In genomic region chrX:11329016-11329415, GRCh38 we compare ENCODE assay signal across 30 cellular contexts. TPM values are rescaled to one million over a fixed set of nuclear protein-coding genes. Genes with fewer than 3 reads are reported as not detected.
DNase-seq lines count a peak whose midpoint lies in the region; ATAC-seq, FAIRE-seq and TF ChIP-seq lines count a peak whose summit lies in the region.
"Had no signal": no experiment of that assay in that cellular context is flagged by ENCODE, and none has a peak within 500 bp of the region (broad histone marks: within the 10 kb centered on the region; RNA-seq: fewer than 3 reads in every experiment).

No MANE protein-coding gene starts in this region.

- no peaks in the 10 kb centered on the region for H3K9me2 ChIP-seq in PC-3 (replicated peaks; ENCODE audit: low read length)

- peak; percentile 79 for ATAC-seq in PC-3
- peak; percentile 48 for ATAC-seq in omental fat pad (ENCODE audit: low FRiP score)
- ATAC-seq in GM19035 (IDR thresholded peaks at IDR 0.05; ENCODE audit: unreplicated experiment) = no peak
- ATAC-seq in HG03045 (IDR thresholded peaks at IDR 0.05; ENCODE audit: unreplicated experiment) = no peak
- ATAC-seq: activated CD8-positive, alpha-beta memory T cell treated with anti-CD3 and anti-CD28 coated beads, Interleukin-2, amount 10 ng/mL, durations not matched to agents 7 days and 5 days; HepG2 had no signal

- peak overlapping the region; percentile 20; the same call in 1 of the 2 replicates for H3K9ac ChIP-seq in PC-3 (ENCODE audit: low read length)

- no peak for TF ChIP-seq CTCF in PC-3 (conservative IDR thresholded peaks at IDR 0.05; ENCODE audit: low read depth, low read length)
- no peak for TF ChIP-seq CTCF in omental fat pad (IDR thresholded peaks at IDR 0.05)

- H3K36me3 Mint-ChIP-seq in activated CD4-positive, alpha-beta T cell treated with anti-CD3 and anti-CD28 coated beads, Interleukin-2, amount 10 ng/mL, durations not matched to agents 24 days and 14 days (ENCODE audit: low read depth) = no peaks in the 10 kb centered on the region
- H3K36me3 Mint-ChIP-seq: activated CD8-positive, alpha-beta memory T cell treated with anti-CD3 and anti-CD28 coated beads, Interleukin-2, amount 10 ng/mL, durations not matched to agents 7 days and 5 days; CD4-positive, CD25-positive, alpha-beta regulatory T cell had no signal

- no peak overlapping the region for H3K27ac Mint-ChIP-seq in activated CD4-positive, alpha-beta T cell treated with anti-CD3 and anti-CD28 coated beads, Interleukin-2, amount 10 ng/mL, durations not matched to agents 24 days and 14 days
- H3K27ac Mint-ChIP-seq: activated CD4-positive, alpha-beta T cell treated with anti-CD3 and anti-CD28 coated beads, Interleukin-2, amount 10 ng/mL, durations not matched to agents 7 days and 5 days; activated CD8-positive, alpha-beta memory T cell treated with anti-CD3 and anti-CD28 coated beads, Interleukin-2, amount 10 ng/mL, durations not matched to agents 7 days and 5 days; CD4-positive, CD25-positive, alpha-beta regulatory T cell had no signal

- intact Hi-C loops in PC-3 (cut with micrococcal nuclease) = no loop called here
- intact Hi-C loops in activated CD4-positive, alpha-beta T cell treated with anti-CD3 and anti-CD28 coated beads, Interleukin-2, amount 10 ng/mL, durations not matched to agents 24 days and 14 days (cut with micrococcal nuclease) = no loop called here

- no peaks in the 10 kb centered on the region for H3K27me3 Mint-ChIP-seq in activated CD4-positive, alpha-beta T cell treated with anti-CD3 and anti-CD28 coated beads, Interleukin-2, amount 10 ng/mL, durations not matched to agents 24 days and 14 days
- H3K27me3 Mint-ChIP-seq: activated CD4-positive, alpha-beta T cell treated with anti-CD3 and anti-CD28 coated beads, Interleukin-2, amount 10 ng/mL, durations not matched to agents 7 days and 5 days; activated CD8-positive, alpha-beta memory T cell treated with anti-CD3 and anti-CD28 coated beads, Interleukin-2, amount 10 ng/mL, durations not matched to agents 7 days and 5 days; CD4-positive, CD25-positive, alpha-beta regulatory T cell; central memory CD8-positive, alpha-beta T cell had no signal

- H3K9me3 Mint-ChIP-seq in activated CD4-positive, alpha-beta T cell treated with anti-CD3 and anti-CD28 coated beads, Interleukin-2, amount 10 ng/mL, durations not matched to agents 24 days and 14 days = no peaks in the 10 kb centered on the region
- H3K9me3 Mint-ChIP-seq: activated CD4-positive, alpha-beta T cell treated with anti-CD3 and anti-CD28 coated beads, Interleukin-2, amount 10 ng/mL, durations not matched to agents 7 days and 5 days; central memory CD8-positive, alpha-beta T cell had no signal

- no peaks in the 10 kb centered on the region for H3K36me3 ChIP-seq in PC-3 (ENCODE audit: low read depth, low read length)
- H3K36me3 ChIP-seq: neutrophil, spleen had no signal

- peak overlapping the region; percentile 52 for H3K4me2 ChIP-seq in PC-3 (ENCODE audit: low read length)

- peaks cover 13% of the 10 kb centered on the region for H3K4me1 ChIP-seq in PC-3 (ENCODE audit: insufficient read depth, low read length)
- H3K4me1 ChIP-seq: spleen had no signal

- no peaks in the 10 kb centered on the region for H3K4me1 Mint-ChIP-seq in activated CD4-positive, alpha-beta T cell treated with anti-CD3 and anti-CD28 coated beads, Interleukin-2, amount 10 ng/mL, durations not matched to agents 24 days and 14 days
- H3K4me1 Mint-ChIP-seq: activated CD4-positive, alpha-beta T cell treated with anti-CD3 and anti-CD28 coated beads, Interleukin-2, amount 10 ng/mL, durations not matched to agents 7 days and 5 days; activated CD8-positive, alpha-beta memory T cell treated with anti-CD3 and anti-CD28 coated beads, Interleukin-2, amount 10 ng/mL, durations not matched to agents 7 days and 5 days; CD4-positive, CD25-positive, alpha-beta regulatory T cell; central memory CD8-positive, alpha-beta T cell had no signal

- POLR2A ChIA-PET in PC-3 (lab: Charles Lee; ENCODE audit: unreplicated experiment) = no interaction called here

- H3K9me3 ChIP-seq in PC-3 (ENCODE audit: low read length) = no peaks in the 10 kb centered on the region
- H3K9me3 ChIP-seq: neutrophil had no signal

- H3F3A ChIP-seq in PC-3 (ENCODE audit: low read length, unreplicated experiment) = no peaks in the 10 kb centered on the region

- no peaks in the 10 kb centered on the region for H3K79me2 ChIP-seq in PC-3 (ENCODE audit: low read length)

- no peaks in the 10 kb centered on the region for H4K20me1 ChIP-seq in PC-3 (ENCODE audit: low read length)

- no peak overlapping the region for H2AFZ ChIP-seq in PC-3 (ENCODE audit: low read length)

- no peak overlapping the region for H3K4me3 ChIP-seq in PC-3 (ENCODE audit: low read length)
- H3K4me3 ChIP-seq: spleen had no signal

- no TSS peak for BruUV-seq in PC-3 (replicated peaks; lab: Mats Ljungman, UMichigan)

- H3K27me3 ChIP-seq in PC-3 (ENCODE audit: low read length) = no peaks in the 10 kb centered on the region
- H3K27me3 ChIP-seq: neutrophil, spleen had no signal

- CTCF ChIA-PET in PC-3 (lab: Charles Lee) = interaction anchor here (0.5 kb wide), 1 partner anchor 187 kb away, joined by 4 read pairs; no protein-coding TSS in a partner anchor

- peak overlapping the region; percentile 69 for H3K27ac ChIP-seq in PC-3 (ENCODE audit: low read length)
- H3K27ac ChIP-seq: neutrophil, spleen had no signal

- FAIRE-seq in GM19239 (lab: Jason Lieb, UNC) (peak; percentile 60), colon (lab: Jason Lieb, UNC) (peak; percentile 60)
- FAIRE-seq: G401.6, HepG2, TTC549 had no signal

- no peak overlapping the region for H3K4me3 Mint-ChIP-seq in activated CD4-positive, alpha-beta T cell treated with anti-CD3 and anti-CD28 coated beads, Interleukin-2, amount 10 ng/mL, durations not matched to agents 24 days and 14 days
- H3K4me3 Mint-ChIP-seq: activated CD4-positive, alpha-beta T cell treated with anti-CD3 and anti-CD28 coated beads, Interleukin-2, amount 10 ng/mL, durations not matched to agents 7 days and 5 days; activated CD8-positive, alpha-beta memory T cell treated with anti-CD3 and anti-CD28 coated beads, Interleukin-2, amount 10 ng/mL, durations not matched to agents 7 days and 5 days; CD4-positive, CD25-positive, alpha-beta regulatory T cell; central memory CD8-positive, alpha-beta T cell had no signal

- no peak for DNase-seq in GM19239 (ENCODE audit: insufficient read length, low spot score)
- peak; percentile 70 for DNase-seq in PC-3
- no peak for DNase-seq in omental fat pad (ENCODE audit: low spot score)
- no peak for DNase-seq in activated CD4-positive, CD25-positive, alpha-beta regulatory T cell treated with anti-CD3 and anti-CD28 coated beads, Interleukin-2, amount 50 U/mL, for 72 hours
- DNase-seq in activated CD4-positive, alpha-beta T cell treated with anti-CD3 and anti-CD28 coated beads, Interleukin-2, amount 10 ng/mL, durations not matched to agents 24 days and 14 days = no peak
- DNase-seq: activated CD4-positive, alpha-beta T cell treated with anti-CD3 and anti-CD28 coated beads, Interleukin-2, amount 10 ng/mL, durations not matched to agents 7 days and 5 days; activated CD8-positive, alpha-beta memory T cell treated with anti-CD3 and anti-CD28 coated beads, Interleukin-2, amount 10 ng/mL, durations not matched to agents 7 days and 5 days; activated naive CD4-positive, alpha-beta T cell treated with anti-CD3 and anti-CD28 coated beads, Interleukin-2, amount 50 U/mL, for 16 hours; aorta; CD4-positive, CD25-positive, alpha-beta regulatory T cell; erythroblast; glutamatergic neuron; mesenchymal stem cell; NCI-H1694; NCI-H2227 treated with DMSO at 0.1 percent for 48 hours; retina; SHP77 treated with DMSO at 0.1 percent for 48 hours; spleen; stimulated activated CD4-positive, alpha-beta T cell treated with anti-CD3 and anti-CD28 coated beads, Interleukin-4, amount 100 ng/mL, for 1 hour; stimulated activated naive CD4-positive, alpha-beta T cell had no signal

RNA-seq across cellular contexts. Expression of gene AMELX, which starts 35.8 kb away (rescaled TPM):
- total RNA-seq in PC-3 (2014; rRNA removed) (not detected in 2 replicates), omental fat pad (not detected)
- not detected in 2 replicates for total RNA-seq in activated CD4-positive, alpha-beta T cell treated with anti-CD3 and anti-CD28 coated beads, Interleukin-2, amount 10 ng/mL, durations not matched to agents 24 days and 14 days
- total RNA-seq: activated CD4-positive, alpha-beta T cell treated with anti-CD3 and anti-CD28 coated beads, Interleukin-2, amount 10 ng/mL, durations not matched to agents 7 days and 5 days; activated CD8-positive, alpha-beta memory T cell treated with anti-CD3 and anti-CD28 coated beads, Interleukin-2, amount 10 ng/mL, durations not matched to agents 7 days and 5 days; aorta; CD4-positive, CD25-positive, alpha-beta regulatory T cell; HepG2; myocyte; OCI-LY7; spleen had no signal

Comparison
In these comparisons a context has a peak if more than half of its experiments do, and no peak if none do; other contexts are left out.
1. ATAC-seq: peak in PC-3 (single experiment) and omental fat pad (single experiment); none in GM19035 (single experiment) and HG03045 (single experiment).